Comparison of ENCODE assay signal across 8 cellular contexts in genomic region chr19:36771275-36772231, GRCh38. TPM values are rescaled to one million over a fixed set of nuclear protein-coding genes. Genes with fewer than 3 reads are reported as not detected.
DNase-seq lines count a peak whose midpoint lies in the region; ATAC-seq and TF ChIP-seq lines count a peak whose summit lies in the region.

No MANE protein-coding gene starts in this region.

- H3K9me3 ChIP-seq in NT2/D1 (ENCODE audit: insufficient read depth, low read length) = no peaks in the 10 kb centered on the region

- no peaks in the 10 kb centered on the region for H3K27me3 ChIP-seq in NT2/D1 (ENCODE audit: insufficient read depth, insufficient read length)

- TF ChIP-seq CTCF in astrocyte of the cerebellum (IDR thresholded peaks at IDR 0.05; ENCODE audit: low read depth, low read length, missing control alignments) = no peak

- peak overlapping the region; percentile 100 for H3K9ac ChIP-seq in NT2/D1 (ENCODE audit: insufficient read length, low read depth)

- peaks cover 30% of the 10 kb centered on the region for H3K36me3 ChIP-seq in NT2/D1 (ENCODE audit: insufficient read depth, insufficient read length, low read length)

- ATAC-seq in GM18505 (IDR thresholded peaks at IDR 0.05; ENCODE audit: unreplicated experiment) (no peak), HG03520 (IDR thresholded peaks at IDR 0.05; ENCODE audit: unreplicated experiment) (no peak)

- peak; percentile 54 to 65 for DNase-seq in AML-193 (lab: John Stamatoyannopoulos, UW)
- DNase-seq in NT2/D1 (ENCODE audit: low read depth, low spot score) = no peak
- peak; percentile 59 for DNase-seq in astrocyte of the cerebellum (ENCODE audit: low read depth)
- DNase-seq in hypothalamus (lab: John Stamatoyannopoulos, UW) = peak in 28 of 51 donors; percentile 0 to 50 (median 22)
- DNase-seq in renal cortical epithelial cell (ENCODE audit: low read depth) = peak; percentile 68
- DNase-seq in midbrain (lab: John Stamatoyannopoulos, UW) = no peak

- in situ Hi-C loops in astrocyte of the cerebellum (cut with HindIII; ENCODE audit: low sequenced_read_pairs) = no loop called here

- peaks cover 2% of the 10 kb centered on the region for H3K4me1 ChIP-seq in NT2/D1 (ENCODE audit: insufficient read depth, insufficient read length)

- TF ChIP-seq POLR2A in GM18505 (IDR thresholded peaks at IDR 0.05; ENCODE audit: borderline replicate concordance, extremely low read depth, insufficient read depth, insufficient read length) = peak; percentile 49

- H3K4me3 ChIP-seq in NT2/D1 (ENCODE audit: insufficient read length, low read depth) = peak overlapping the region; percentile 100
- peak overlapping the region; percentile 70 for H3K4me3 ChIP-seq in astrocyte of the cerebellum (ENCODE audit: low read depth, low read length)

RNA-seq across cellular contexts. Expression of gene ZNF850, which starts 1.1 kb away (rescaled TPM):
- total RNA-seq in renal cortical epithelial cell = 3.1 and 3.9 TPM in 2 replicates

Comparison
In these comparisons a context has a peak if more than half of its experiments do, and no peak if none do; other contexts are left out.
1. DNase-seq: peak in AML-193 (2 of 2), astrocyte of the cerebellum (single experiment), hypothalamus (28 of 51) and renal cortical epithelial cell (single experiment); none in NT2/D1 (single experiment) and midbrain (single experiment).